1 cellular context compared by ENCODE assay signal in the genomic region with DNA sequence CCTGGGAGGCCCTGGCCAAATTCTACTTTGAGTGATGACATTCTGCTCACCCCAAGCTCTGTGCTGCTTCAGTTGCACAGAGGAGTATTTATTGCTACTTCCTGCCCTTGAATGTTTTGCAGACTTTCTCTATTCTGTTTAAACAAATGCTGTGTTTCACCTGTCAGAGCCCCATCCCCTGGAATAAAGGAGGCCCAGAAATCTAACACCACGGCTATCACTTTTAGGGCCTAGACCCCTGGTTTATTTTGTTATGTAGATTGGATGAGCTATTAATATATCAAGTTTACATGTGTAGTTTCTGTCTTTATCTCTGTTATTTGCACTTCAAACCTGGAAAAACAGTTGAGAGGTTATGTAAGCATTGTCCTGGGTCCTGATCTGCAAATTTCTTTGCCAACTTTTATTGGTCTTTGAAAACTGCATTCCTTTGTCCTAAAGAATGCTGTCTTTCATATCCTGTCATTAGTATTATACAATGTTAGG.
TF ChIP-seq lines count a peak whose summit lies in the region.

No MANE protein-coding gene starts in this region.

TF ChIP-seq in HepG2, 621 proteins besides CTCF, POLR2A, EP300 and RAD21 (continued from another document and continues in another):
- TF ChIP-seq, protein P1, sequence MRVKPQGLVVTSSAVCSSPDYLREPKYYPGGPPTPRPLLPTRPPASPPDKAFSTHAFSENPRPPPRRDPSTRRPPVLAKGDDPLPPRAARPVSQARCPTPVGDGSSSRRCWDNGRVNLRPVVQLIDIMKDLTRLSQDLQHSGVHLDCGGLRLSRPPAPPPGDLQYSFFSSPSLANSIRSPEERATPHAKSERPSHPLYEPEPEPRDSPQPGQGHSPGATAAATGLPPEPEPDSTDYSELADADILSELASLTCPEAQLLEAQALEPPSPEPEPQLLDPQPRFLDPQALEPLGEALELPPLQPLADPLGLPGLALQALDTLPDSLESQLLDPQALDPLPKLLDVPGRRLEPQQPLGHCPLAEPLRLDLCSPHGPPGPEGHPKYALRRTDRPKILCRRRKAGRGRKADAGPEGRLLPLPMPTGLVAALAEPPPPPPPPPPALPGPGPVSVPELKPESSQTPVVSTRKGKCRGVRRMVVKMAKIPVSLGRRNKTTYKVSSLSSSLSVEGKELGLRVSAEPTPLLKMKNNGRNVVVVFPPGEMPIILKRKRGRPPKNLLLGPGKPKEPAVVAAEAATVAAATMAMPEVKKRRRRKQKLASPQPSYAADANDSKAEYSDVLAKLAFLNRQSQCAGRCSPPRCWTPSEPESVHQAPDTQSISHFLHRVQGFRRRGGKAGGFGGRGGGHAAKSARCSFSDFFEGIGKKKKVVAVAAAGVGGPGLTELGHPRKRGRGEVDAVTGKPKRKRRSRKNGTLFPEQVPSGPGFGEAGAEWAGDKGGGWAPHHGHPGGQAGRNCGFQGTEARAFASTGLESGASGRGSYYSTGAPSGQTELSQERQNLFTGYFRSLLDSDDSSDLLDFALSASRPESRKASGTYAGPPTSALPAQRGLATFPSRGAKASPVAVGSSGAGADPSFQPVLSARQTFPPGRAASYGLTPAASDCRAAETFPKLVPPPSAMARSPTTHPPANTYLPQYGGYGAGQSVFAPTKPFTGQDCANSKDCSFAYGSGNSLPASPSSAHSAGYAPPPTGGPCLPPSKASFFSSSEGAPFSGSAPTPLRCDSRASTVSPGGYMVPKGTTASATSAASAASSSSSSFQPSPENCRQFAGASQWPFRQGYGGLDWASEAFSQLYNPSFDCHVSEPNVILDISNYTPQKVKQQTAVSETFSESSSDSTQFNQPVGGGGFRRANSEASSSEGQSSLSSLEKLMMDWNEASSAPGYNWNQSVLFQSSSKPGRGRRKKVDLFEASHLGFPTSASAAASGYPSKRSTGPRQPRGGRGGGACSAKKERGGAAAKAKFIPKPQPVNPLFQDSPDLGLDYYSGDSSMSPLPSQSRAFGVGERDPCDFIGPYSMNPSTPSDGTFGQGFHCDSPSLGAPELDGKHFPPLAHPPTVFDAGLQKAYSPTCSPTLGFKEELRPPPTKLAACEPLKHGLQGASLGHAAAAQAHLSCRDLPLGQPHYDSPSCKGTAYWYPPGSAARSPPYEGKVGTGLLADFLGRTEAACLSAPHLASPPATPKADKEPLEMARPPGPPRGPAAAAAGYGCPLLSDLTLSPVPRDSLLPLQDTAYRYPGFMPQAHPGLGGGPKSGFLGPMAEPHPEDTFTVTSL (CRISPR knock-in tag; IDR thresholded peaks at IDR 0.05; ENCODE audit: borderline replicate concordance) = peak; percentile 51; the same call in 1 of the 2 replicates
- TF ChIP-seq ZNF792 (CRISPR knock-in tag; IDR thresholded peaks at IDR 0.05) (0 out of 2 replicates have a peak, but pooled peaks have one; percentile 11), NR2F2 (IDR thresholded peaks at IDR 0.05; ENCODE audit: borderline replicate concordance, low read depth) (peak; percentile 84; the same call in 1 of the 2 replicates), ZNF614 (CRISPR knock-in tag; IDR thresholded peaks at IDR 0.05; ENCODE audit: borderline replicate concordance) (0 out of 2 replicates have a peak, but pooled peaks have one; percentile 21), ZNF768 (CRISPR knock-in tag; IDR thresholded peaks at IDR 0.05) (no peak), CHD4 (IDR thresholded peaks at IDR 0.05; ENCODE audit: borderline replicate concordance, low read length) (peak; percentile 39; the same call in 1 of the 2 replicates), FOXP1 (IDR thresholded peaks at IDR 0.05) (no peak), FOXP1 (CRISPR knock-in tag; IDR thresholded peaks at IDR 0.05) (peak; percentile 66), TCF7L2 (IDR thresholded peaks at IDR 0.05; ENCODE audit: low read depth, low read length) (no peak), ARID5B (CRISPR knock-in tag; IDR thresholded peaks at IDR 0.05) (peak; percentile 84), MIER2 (CRISPR knock-in tag; IDR thresholded peaks at IDR 0.05) (0 out of 2 replicates have a peak, but pooled peaks have one; percentile 20), ATM (IDR thresholded peaks at IDR 0.05; ENCODE audit: borderline replicate concordance) (peak; percentile 85; the same call in 1 of the 2 replicates), HMG20B (CRISPR knock-in tag; conservative IDR thresholded peaks at IDR 0.05) (no peak), MEF2D (CRISPR knock-in tag; IDR thresholded peaks at IDR 0.05) (peak; percentile 80), TCF7 (IDR thresholded peaks at IDR 0.05; ENCODE audit: low read depth) (peak; percentile 63), HNF4G (IDR thresholded peaks at IDR 0.05; ENCODE audit: borderline replicate concordance, low read depth, low read length) (no peak), HNF4G (CRISPR knock-in tag; IDR thresholded peaks at IDR 0.05; ENCODE audit: borderline replicate concordance, low read depth) (no peak), ZNF501 (CRISPR knock-in tag; IDR thresholded peaks at IDR 0.05) (no peak), ZNF781 (CRISPR knock-in tag; IDR thresholded peaks at IDR 0.05; ENCODE audit: borderline replicate concordance, not compliant biosample characterization) (no peak), HBP1 (CRISPR knock-in tag; IDR thresholded peaks at IDR 0.05; ENCODE audit: low read depth) (no peak), SALL1 (CRISPR knock-in tag; IDR thresholded peaks at IDR 0.05) (peak; percentile 15; the same call in 1 of the 2 replicates), BRD4 (CRISPR knock-in tag; IDR thresholded peaks at IDR 0.05) (no peak), BCL6 (CRISPR knock-in tag; IDR thresholded peaks at IDR 0.05) (peak; percentile 84), NR3C1 (CRISPR knock-in tag; IDR thresholded peaks at IDR 0.05) (no peak), RFX1 (IDR thresholded peaks at IDR 0.05) (no peak), ZBTB14 (CRISPR knock-in tag; IDR thresholded peaks at IDR 0.05) (no peak), CREM (IDR thresholded peaks at IDR 0.05) (peak; percentile 84), CREM (CRISPR knock-in tag; IDR thresholded peaks at IDR 0.05) (no peak), RBFOX2 (IDR thresholded peaks at IDR 0.05; ENCODE audit: low read depth, low read length) (no peak), ZNF180 (CRISPR knock-in tag; IDR thresholded peaks at IDR 0.05; ENCODE audit: borderline replicate concordance, low read depth) (no peak), JUNB (CRISPR knock-in tag; IDR thresholded peaks at IDR 0.05; ENCODE audit: borderline replicate concordance) (no peak), PAWR (CRISPR knock-in tag; IDR thresholded peaks at IDR 0.05; ENCODE audit: borderline replicate concordance) (no peak), POLR2AphosphoS2 (IDR thresholded peaks at IDR 0.05; ENCODE audit: low read depth, low read length) (no peak)
- TF ChIP-seq, protein P2, sequence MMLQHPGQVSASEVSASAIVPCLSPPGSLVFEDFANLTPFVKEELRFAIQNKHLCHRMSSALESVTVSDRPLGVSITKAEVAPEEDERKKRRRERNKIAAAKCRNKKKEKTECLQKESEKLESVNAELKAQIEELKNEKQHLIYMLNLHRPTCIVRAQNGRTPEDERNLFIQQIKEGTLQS (CRISPR knock-in tag; IDR thresholded peaks at IDR 0.05) = no peak
- TF ChIP-seq, protein P3, sequence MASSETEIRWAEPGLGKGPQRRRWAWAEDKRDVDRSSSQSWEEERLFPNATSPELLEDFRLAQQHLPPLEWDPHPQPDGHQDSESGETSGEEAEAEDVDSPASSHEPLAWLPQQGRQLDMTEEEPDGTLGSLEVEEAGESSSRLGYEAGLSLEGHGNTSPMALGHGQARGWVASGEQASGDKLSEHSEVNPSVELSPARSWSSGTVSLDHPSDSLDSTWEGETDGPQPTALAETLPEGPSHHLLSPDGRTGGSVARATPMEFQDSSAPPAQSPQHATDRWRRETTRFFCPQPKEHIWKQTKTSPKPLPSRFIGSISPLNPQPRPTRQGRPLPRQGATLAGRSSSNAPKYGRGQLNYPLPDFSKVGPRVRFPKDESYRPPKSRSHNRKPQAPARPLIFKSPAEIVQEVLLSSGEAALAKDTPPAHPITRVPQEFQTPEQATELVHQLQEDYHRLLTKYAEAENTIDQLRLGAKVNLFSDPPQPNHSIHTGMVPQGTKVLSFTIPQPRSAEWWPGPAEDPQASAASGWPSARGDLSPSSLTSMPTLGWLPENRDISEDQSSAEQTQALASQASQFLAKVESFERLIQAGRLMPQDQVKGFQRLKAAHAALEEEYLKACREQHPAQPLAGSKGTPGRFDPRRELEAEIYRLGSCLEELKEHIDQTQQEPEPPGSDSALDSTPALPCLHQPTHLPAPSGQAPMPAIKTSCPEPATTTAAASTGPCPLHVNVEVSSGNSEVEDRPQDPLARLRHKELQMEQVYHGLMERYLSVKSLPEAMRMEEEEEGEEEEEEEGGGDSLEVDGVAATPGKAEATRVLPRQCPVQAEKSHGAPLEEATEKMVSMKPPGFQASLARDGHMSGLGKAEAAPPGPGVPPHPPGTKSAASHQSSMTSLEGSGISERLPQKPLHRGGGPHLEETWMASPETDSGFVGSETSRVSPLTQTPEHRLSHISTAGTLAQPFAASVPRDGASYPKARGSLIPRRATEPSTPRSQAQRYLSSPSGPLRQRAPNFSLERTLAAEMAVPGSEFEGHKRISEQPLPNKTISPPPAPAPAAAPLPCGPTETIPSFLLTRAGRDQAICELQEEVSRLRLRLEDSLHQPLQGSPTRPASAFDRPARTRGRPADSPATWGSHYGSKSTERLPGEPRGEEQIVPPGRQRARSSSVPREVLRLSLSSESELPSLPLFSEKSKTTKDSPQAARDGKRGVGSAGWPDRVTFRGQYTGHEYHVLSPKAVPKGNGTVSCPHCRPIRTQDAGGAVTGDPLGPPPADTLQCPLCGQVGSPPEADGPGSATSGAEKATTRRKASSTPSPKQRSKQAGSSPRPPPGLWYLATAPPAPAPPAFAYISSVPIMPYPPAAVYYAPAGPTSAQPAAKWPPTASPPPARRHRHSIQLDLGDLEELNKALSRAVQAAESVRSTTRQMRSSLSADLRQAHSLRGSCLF (CRISPR knock-in tag; IDR thresholded peaks at IDR 0.05; ENCODE audit: borderline replicate concordance) = no peak
- TF ChIP-seq, protein P4, sequence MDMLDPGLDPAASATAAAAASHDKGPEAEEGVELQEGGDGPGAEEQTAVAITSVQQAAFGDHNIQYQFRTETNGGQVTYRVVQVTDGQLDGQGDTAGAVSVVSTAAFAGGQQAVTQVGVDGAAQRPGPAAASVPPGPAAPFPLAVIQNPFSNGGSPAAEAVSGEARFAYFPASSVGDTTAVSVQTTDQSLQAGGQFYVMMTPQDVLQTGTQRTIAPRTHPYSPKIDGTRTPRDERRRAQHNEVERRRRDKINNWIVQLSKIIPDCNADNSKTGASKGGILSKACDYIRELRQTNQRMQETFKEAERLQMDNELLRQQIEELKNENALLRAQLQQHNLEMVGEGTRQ (IDR thresholded peaks at IDR 0.05; ENCODE audit: low read depth, low read length) = no peak
- TF ChIP-seq, protein P4 (CRISPR knock-in tag; IDR thresholded peaks at IDR 0.05; ENCODE audit: borderline replicate concordance) = no peak
